ENCODE assay signal across 1 cellular context in genomic region chr16:88839745-88840588, GRCh38.
TF ChIP-seq lines count a peak whose summit lies in the region.

No MANE protein-coding gene starts in this region.

TF ChIP-seq in H1, 55 proteins besides CTCF, POLR2A, EP300 and RAD21:
- TF ChIP-seq KDM4A (IDR thresholded peaks at IDR 0.05; ENCODE audit: low read depth, low read length, severe bottlenecking) (no peak), RNF2 (IDR thresholded peaks at IDR 0.05; ENCODE audit: borderline replicate concordance, low read depth, low read length, missing control alignments, poor library complexity, severe bottlenecking) (no peak), CHD2 (IDR thresholded peaks at IDR 0.05; ENCODE audit: low read length) (no peak)
TF ChIP-seq in H1: peak in this region for 0.
